In the genomic region with DNA sequence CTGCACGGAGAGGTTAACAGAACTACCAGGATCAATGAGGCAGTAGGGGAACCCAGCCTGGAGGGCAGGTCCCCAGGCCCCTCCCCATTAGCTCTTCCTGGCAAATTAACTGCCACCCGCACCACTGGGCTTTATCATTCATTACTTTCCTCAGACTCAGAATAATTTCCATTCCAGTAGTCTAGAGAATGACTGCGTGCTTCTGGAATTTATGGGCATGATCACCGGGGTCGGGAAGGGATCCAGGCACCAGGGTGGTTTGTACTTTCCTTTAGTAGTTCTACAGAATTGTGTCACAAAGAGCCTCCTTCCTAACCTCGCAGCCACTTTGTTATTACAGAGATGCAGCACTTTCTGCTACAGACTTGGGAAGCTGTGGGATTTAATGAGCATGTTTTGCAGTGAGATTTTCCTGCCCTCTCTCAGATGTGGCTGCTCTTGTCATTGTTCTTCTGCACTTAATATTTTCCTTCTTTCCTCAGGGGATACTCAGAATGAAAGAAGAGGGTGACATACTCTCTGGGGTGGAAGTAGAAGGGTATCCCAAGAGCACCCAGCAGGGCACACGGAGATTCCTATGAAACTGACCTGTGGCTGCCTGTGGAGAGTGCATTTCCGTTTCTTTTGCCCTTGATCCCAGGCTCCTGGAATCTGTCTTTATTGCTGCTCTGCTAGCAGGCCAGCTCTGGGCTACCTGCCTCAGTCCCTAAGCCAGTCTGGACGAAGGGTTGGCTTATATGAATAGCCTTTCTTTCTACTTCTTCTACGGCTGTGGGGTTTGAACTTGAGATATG, we compare ENCODE assay signal across 12 cellular contexts.
DNase-seq lines count a peak whose midpoint lies in the region; ATAC-seq and TF ChIP-seq lines count a peak whose summit lies in the region.
"Had no signal": no experiment of that assay in that cellular context is flagged by ENCODE, and none has a peak within 500 bp of the region (broad histone marks: within the 10 kb centered on the region; RNA-seq: fewer than 3 reads in every experiment).

No MANE protein-coding gene starts in this region.

- H3K27me3 Mint-ChIP-seq in neural crest cell (ENCODE audit: low read depth), result no peaks in the 10 kb centered on the region
- no peaks in the 10 kb centered on the region for H3K27me3 Mint-ChIP-seq in activated T-helper 1 cell treated with anti-CD3 and anti-CD28 coated beads, Interleukin-12 subunit alpha, Interleukin-12 subunit beta, Interleukin-2, Interleukin-4 antibody, amounts not matched to agents 30 ng/mL and 10 ng/mL and 1 ng/mL, durations not matched to agents 14 hours and 24 hours and 36 hours (ENCODE audit: insufficient read depth)
- H3K27me3 Mint-ChIP-seq in progenitor cell of endocrine pancreas, result peaks cover 11% of the 10 kb centered on the region

- DNase-seq in T1000 (lab: John Stamatoyannopoulos, UW) (peak; percentile 14), cardiac muscle cell (ENCODE audit: low read depth in 1 of 2, low spot score in 1 of 2) (peak; percentile 3 to 34), neural crest cell (ENCODE audit: low read depth, low spot score) (no peak), SIG-M5 treated with dmso at 0.1 percent for 504 hours (lab: John Stamatoyannopoulos, UW; ENCODE audit: unreplicated experiment) (no peak), progenitor cell of endocrine pancreas (ENCODE audit: low spot score, unreplicated experiment) (no peak), aorta (no peak)
- DNase-seq in activated T-helper 1 cell treated with anti-CD3 and anti-CD28 coated beads, Interleukin-12 subunit alpha, Interleukin-12 subunit beta, Interleukin-2, Interleukin-4 antibody, amounts not matched to agents 30 ng/mL and 10 ng/mL and 1 ng/mL, durations not matched to agents 14 hours and 24 hours and 36 hours (ENCODE audit: low spot score), result no peak
- DNase-seq: HFFc6; MM.1S; stimulated activated naive CD4-positive, alpha-beta T cell treated with Interleukin-2 at 50 U/mL for 16 hours had no signal

- no peak overlapping the region for H3K4me3 ChIP-seq in cardiac muscle cell
- no peak overlapping the region for H3K4me3 ChIP-seq in aorta (ENCODE audit: low read length in 2 of 2)
- H3K4me3 ChIP-seq: BLaER1 had no signal

- H3K36me3 ChIP-seq in ES-I3 (ENCODE audit: insufficient read depth, low read length) (no peaks in the 10 kb centered on the region), cardiac muscle cell (no peaks in the 10 kb centered on the region), aorta (ENCODE audit: control insufficient read depth in 1 of 2, insufficient read depth in 2 of 2, low read length in 1 of 2) (no peaks in the 10 kb centered on the region)
- H3K36me3 ChIP-seq: BLaER1 had no signal

- no peaks in the 10 kb centered on the region for H3K36me3 Mint-ChIP-seq in neural crest cell (ENCODE audit: low read depth)
- H3K36me3 Mint-ChIP-seq in activated T-helper 1 cell treated with anti-CD3 and anti-CD28 coated beads, Interleukin-12 subunit alpha, Interleukin-12 subunit beta, Interleukin-2, Interleukin-4 antibody, amounts not matched to agents 30 ng/mL and 10 ng/mL and 1 ng/mL, durations not matched to agents 14 hours and 24 hours and 36 hours (ENCODE audit: low read depth), result no peaks in the 10 kb centered on the region
- no peaks in the 10 kb centered on the region for H3K36me3 Mint-ChIP-seq in progenitor cell of endocrine pancreas (ENCODE audit: insufficient read depth)

- no peak overlapping the region for H3K4me3 Mint-ChIP-seq in neural crest cell
- H3K4me3 Mint-ChIP-seq in activated T-helper 1 cell treated with anti-CD3 and anti-CD28 coated beads, Interleukin-12 subunit alpha, Interleukin-12 subunit beta, Interleukin-2, Interleukin-4 antibody, amounts not matched to agents 30 ng/mL and 10 ng/mL and 1 ng/mL, durations not matched to agents 14 hours and 24 hours and 36 hours, result no peak overlapping the region
- no peak overlapping the region for H3K4me3 Mint-ChIP-seq in progenitor cell of endocrine pancreas (ENCODE audit: low read depth)
- H3K4me3 Mint-ChIP-seq: HFFc6 had no signal

- H3K9ac ChIP-seq in ES-I3 (ENCODE audit: low read depth, low read length), result peak overlapping the region; percentile 43
- H3K9ac ChIP-seq: BLaER1 had no signal

- intact Hi-C loops in activated T-helper 1 cell treated with anti-CD3 and anti-CD28 coated beads, Interleukin-12 subunit alpha, Interleukin-12 subunit beta, Interleukin-2, Interleukin-4 antibody, amounts not matched to agents 30 ng/mL and 10 ng/mL and 1 ng/mL, durations not matched to agents 14 hours and 24 hours and 36 hours (cut with micrococcal nuclease), result no loop called here
- intact Hi-C loops in aorta (cut with DNase I), result no loop called here

- H3K27ac ChIP-seq in cardiac muscle cell (no peak overlapping the region), aorta (ENCODE audit: low read depth in 1 of 2, low read length in 2 of 2) (no peak overlapping the region)
- H3K27ac ChIP-seq: BLaER1 had no signal

- H3K9me3 ChIP-seq in ES-I3 (ENCODE audit: control insufficient read depth, insufficient read depth, low read length), result no peaks in the 10 kb centered on the region
- H3K9me3 ChIP-seq in cardiac muscle cell (ENCODE audit: low read depth), result no peaks in the 10 kb centered on the region
- no peaks in the 10 kb centered on the region for H3K9me3 ChIP-seq in aorta (ENCODE audit: control insufficient read depth, low read length)
- H3K9me3 ChIP-seq: BLaER1 had no signal

- H3K27ac Mint-ChIP-seq in neural crest cell (ENCODE audit: unreplicated experiment), result peak overlapping the region; percentile 76
- H3K27ac Mint-ChIP-seq in activated T-helper 1 cell treated with anti-CD3 and anti-CD28 coated beads, Interleukin-12 subunit alpha, Interleukin-12 subunit beta, Interleukin-2, Interleukin-4 antibody, amounts not matched to agents 30 ng/mL and 10 ng/mL and 1 ng/mL, durations not matched to agents 14 hours and 24 hours and 36 hours, result no peak overlapping the region
- no peak overlapping the region for H3K27ac Mint-ChIP-seq in progenitor cell of endocrine pancreas
- H3K27ac Mint-ChIP-seq: HFFc6 had no signal

- TF ChIP-seq CTCF in cardiac muscle cell (IDR thresholded peaks at IDR 0.05; ENCODE audit: low read depth, low read length) (no peak), neural crest cell (conservative IDR thresholded peaks at IDR 0.05) (no peak), progenitor cell of endocrine pancreas (IDR thresholded peaks at IDR 0.05; ENCODE audit: unreplicated experiment) (no peak)

- H3K4me1 Mint-ChIP-seq in neural crest cell (peaks cover 12% of the 10 kb centered on the region), progenitor cell of endocrine pancreas (ENCODE audit: low read depth) (peaks cover 6% of the 10 kb centered on the region)
- H3K4me1 Mint-ChIP-seq in activated T-helper 1 cell treated with anti-CD3 and anti-CD28 coated beads, Interleukin-12 subunit alpha, Interleukin-12 subunit beta, Interleukin-2, Interleukin-4 antibody, amounts not matched to agents 30 ng/mL and 10 ng/mL and 1 ng/mL, durations not matched to agents 14 hours and 24 hours and 36 hours (ENCODE audit: low read depth), result no peaks in the 10 kb centered on the region

- peaks cover 2% of the 10 kb centered on the region for H3K9me3 Mint-ChIP-seq in neural crest cell
- no peaks in the 10 kb centered on the region for H3K9me3 Mint-ChIP-seq in activated T-helper 1 cell treated with anti-CD3 and anti-CD28 coated beads, Interleukin-12 subunit alpha, Interleukin-12 subunit beta, Interleukin-2, Interleukin-4 antibody, amounts not matched to agents 30 ng/mL and 10 ng/mL and 1 ng/mL, durations not matched to agents 14 hours and 24 hours and 36 hours
- peaks cover 3% of the 10 kb centered on the region for H3K9me3 Mint-ChIP-seq in progenitor cell of endocrine pancreas (ENCODE audit: low read depth)

- H3K27me3 ChIP-seq in cardiac muscle cell (no peaks in the 10 kb centered on the region), aorta (ENCODE audit: control insufficient read depth in 1 of 2, insufficient read depth in 2 of 2, low read length in 1 of 2) (no peaks in the 10 kb centered on the region)
- H3K27me3 ChIP-seq: BLaER1 had no signal

- WGBS in aorta, 2 donors, result 24% methylated on average over 10 of the region's 10 CpGs

- no peak for ATAC-seq in aorta (ENCODE audit: low FRiP score)

- no peaks in the 10 kb centered on the region for H3K4me1 ChIP-seq in ES-I3 (ENCODE audit: insufficient read depth, low read length)
- H3K4me1 ChIP-seq in cardiac muscle cell (ENCODE audit: low read depth), result peaks cover 10% of the 10 kb centered on the region
- peaks cover 0 to 1% of the 10 kb centered on the region in 2 donors for H3K4me1 ChIP-seq in aorta (ENCODE audit: control insufficient read depth in 1 of 2, insufficient read depth in 2 of 2, low read length in 2 of 2)
- H3K4me1 ChIP-seq: BLaER1 had no signal

Comparison
In these comparisons a context has a peak if more than half of its experiments do, and no peak if none do; other contexts are left out.
1. DNase-seq: peak in T1000 (single experiment) and cardiac muscle cell (2 of 2); none in neural crest cell (single experiment), SIG-M5 treated with dmso at 0.1 percent for 504 hours (single experiment), activated T-helper 1 cell treated with anti-CD3 and anti-CD28 coated beads, Interleukin-12 subunit alpha, Interleukin-12 subunit beta, Interleukin-2, Interleukin-4 antibody, amounts not matched to agents 30 ng/mL and 10 ng/mL and 1 ng/mL, durations not matched to agents 14 hours and 24 hours and 36 hours (single experiment), progenitor cell of endocrine pancreas (single experiment) and aorta (0 of 2).